30 cellular contexts compared by ENCODE assay signal in the genomic region with DNA sequence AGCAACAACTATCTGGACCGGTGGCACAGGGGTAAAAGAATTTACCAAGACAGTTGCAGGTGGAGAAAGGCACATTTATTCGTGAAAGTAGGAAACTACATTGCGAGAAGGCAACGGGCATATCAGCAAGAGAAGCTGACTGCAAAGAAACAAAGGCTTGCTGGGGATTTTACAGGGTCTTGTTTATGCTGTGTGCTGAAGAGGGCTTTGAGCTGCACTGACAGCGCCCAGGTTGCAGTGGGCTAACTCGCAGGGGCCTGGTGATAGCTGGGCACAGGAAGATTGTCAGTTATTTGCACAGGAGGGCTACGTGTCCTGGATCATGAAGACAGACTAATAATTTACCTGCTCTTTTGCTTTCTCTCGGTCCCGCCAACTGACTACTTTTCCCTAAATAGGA. TPM values are rescaled to one million over a fixed set of nuclear protein-coding genes. Genes with fewer than 3 reads are reported as not detected.
A peak's percentile ranks its signal among the peaks of the same experiment; 100 is the strongest.
DNase-seq lines count a peak whose midpoint lies in the region; ATAC-seq and TF ChIP-seq lines count a peak whose summit lies in the region.
"Had no signal": no experiment of that assay in that cellular context is flagged by ENCODE, and none has a peak within 500 bp of the region (broad histone marks: within the 10 kb centered on the region; RNA-seq: fewer than 3 reads in every experiment).

No MANE protein-coding gene starts in this region.

- TF ChIP-seq CTCF in mammary epithelial cell (conservative IDR thresholded peaks at IDR 0.05 in 1 of 2, IDR thresholded peaks at IDR 0.05 in 1 of 2; ENCODE audit: extremely low read depth in 1 of 2, insufficient read depth in 1 of 2, low read depth in 1 of 2, low read length in 2 of 2) (no peak), MCF 10A (IDR thresholded peaks at IDR 0.05; ENCODE audit: unreplicated experiment) (no peak), WTC11 (IDR thresholded peaks at IDR 0.05) (no peak), mesothelial cell of epicardium (IDR thresholded peaks at IDR 0.05; ENCODE audit: unreplicated experiment) (no peak), type B pancreatic cell (conservative IDR thresholded peaks at IDR 0.05) (no peak)

- H3K9me3 Mint-ChIP-seq in MCF 10A (ENCODE audit: unreplicated experiment) (no peaks in the 10 kb centered on the region), WTC11 (peaks cover 7% of the 10 kb centered on the region), mesothelial cell of epicardium (no peaks in the 10 kb centered on the region), type B pancreatic cell (peaks cover 7% of the 10 kb centered on the region)
- H3K9me3 Mint-ChIP-seq: activated B cell treated with CpG ODN at 0.5 μM for 24 hours; activated naive CD4-positive, alpha-beta T cell treated with anti-CD3 and anti-CD28 coated beads, Interleukin-2, amount 10 ng/mL, durations not matched to agents 7 days and 5 days; neural crest cell had no signal

- no peaks in the 10 kb centered on the region for H3K4me1 ChIP-seq in mammary epithelial cell (ENCODE audit: insufficient read depth, low read length)
- H3K4me1 ChIP-seq: lower lobe of right lung, testis had no signal

- no peak overlapping the region for H3K4me2 ChIP-seq in mammary epithelial cell (ENCODE audit: insufficient read depth, low read depth, low read length)

- H3K9me3 ChIP-seq in mammary epithelial cell (replicated peaks; ENCODE audit: insufficient read depth, low read length): no peaks in the 10 kb centered on the region
- H3K9me3 ChIP-seq: lower lobe of right lung, sigmoid colon, testis, uterus had no signal

- H3K4me3 Mint-ChIP-seq in MCF 10A (ENCODE audit: unreplicated experiment): no peak overlapping the region
- no peak overlapping the region for H3K4me3 Mint-ChIP-seq in WTC11
- peak overlapping the region; percentile 32 for H3K4me3 Mint-ChIP-seq in mesothelial cell of epicardium
- H3K4me3 Mint-ChIP-seq in type B pancreatic cell: peak overlapping the region; percentile 88
- H3K4me3 Mint-ChIP-seq: activated B cell treated with CpG ODN at 0.5 μM for 24 hours; activated naive CD4-positive, alpha-beta T cell treated with anti-CD3 and anti-CD28 coated beads, Interleukin-2, amount 10 ng/mL, durations not matched to agents 7 days and 5 days; neural crest cell had no signal

- no peak overlapping the region for H3K27ac ChIP-seq in mammary epithelial cell (ENCODE audit: insufficient read depth, low read depth, low read length)
- H3K27ac ChIP-seq: GM23248, lower lobe of right lung, sigmoid colon, testis, uterus had no signal

- H4K20me1 ChIP-seq in mammary epithelial cell (ENCODE audit: insufficient read depth, low read length): no peaks in the 10 kb centered on the region

- no peak overlapping the region for H3K4me3 ChIP-seq in mammary epithelial cell (replicated peaks in 1 of 3; ENCODE audit: insufficient read depth in 1 of 3, low read depth in 2 of 3, low read length in 3 of 3)
- H3K4me3 ChIP-seq: GM23248, lower lobe of right lung, sigmoid colon, testis, uterus had no signal

- in situ Hi-C loops in mammary epithelial cell (cut with MboI; ENCODE audit: low sequenced_read_pairs in 2 of 2): no loop called here

- WGBS in mammary epithelial cell (ENCODE audit: low coverage, missing lambda C conversion rate): 85% methylated on average over 7 of the region's 9 CpGs

- DNase-seq in mammary epithelial cell (no peak), MCF 10A (ENCODE audit: unreplicated experiment) (no peak), WTC11 (ENCODE audit: low spot score) (no peak), mesothelial cell of epicardium (ENCODE audit: low spot score in 2 of 2, unreplicated experiment in 2 of 2) (no peak), type B pancreatic cell (ENCODE audit: extremely low spot score, unreplicated experiment) (no peak)
- DNase-seq in stimulated activated CD4-positive, alpha-beta T cell treated with anti-CD3 and anti-CD28 coated beads, Interleukin-15, amount 100 ng/mL, for 24 hours: no peak
- no peak for DNase-seq in activated CD4-positive, alpha-beta T cell treated with anti-CD3 and anti-CD28 coated beads for 4 hours
- DNase-seq in stimulated activated naive CD4-positive, alpha-beta T cell treated with Interleukin-2 at 50 U/mL for 16 hours (lab: John Stamatoyannopoulos, UW): no peak
- DNase-seq: 8988T; activated B cell treated with CpG ODN at 0.5 μM for 24 hours; activated CD4-positive, alpha-beta T cell treated with anti-CD3 and anti-CD28 coated beads, Interleukin-2, amount 50 U/mL, for 4 hours; activated naive CD4-positive, alpha-beta T cell treated with anti-CD3 and anti-CD28 coated beads, Interleukin-2, amount 10 ng/mL, durations not matched to agents 7 days and 5 days; DMS 273 treated with DMSO at 0.1 percent for 48 hours; EL; glutamatergic neuron; GM23248; kidney; lower lobe of right lung; NCI-H1417 treated with DMSO at 0.1 percent for 48 hours; NCI-H524; NK-92 treated with Interleukin-12 subunit alpha and Interleukin-12 subunit beta, amount 100 ng/mL, for 24 hours; SIG-M5; sigmoid colon; stimulated activated naive CD8-positive, alpha-beta T cell treated with anti-CD3 and anti-CD28 coated beads, Interleukin-15, Interleukin-2, amounts not matched to agents 100 U/mL and 50 U/mL, for 24 hours; T1000; testis; uterus had no signal

- no peaks in the 10 kb centered on the region for H3K79me2 ChIP-seq in mammary epithelial cell (ENCODE audit: insufficient read depth, low read length)

- H3K36me3 Mint-ChIP-seq in MCF 10A (ENCODE audit: insufficient read depth, unreplicated experiment) (peaks cover 14% of the 10 kb centered on the region), WTC11 (no peaks in the 10 kb centered on the region), mesothelial cell of epicardium (peaks cover 20% of the 10 kb centered on the region), type B pancreatic cell (peaks cover 12% of the 10 kb centered on the region)
- H3K36me3 Mint-ChIP-seq: activated naive CD4-positive, alpha-beta T cell treated with anti-CD3 and anti-CD28 coated beads, Interleukin-2, amount 10 ng/mL, durations not matched to agents 7 days and 5 days had no signal

- H2AFZ ChIP-seq in mammary epithelial cell (ENCODE audit: low read depth, low read length): peak overlapping the region; percentile 28
- H2AFZ ChIP-seq: GM23248 had no signal

- POLR2A ChIA-PET in MCF 10A (lab: Yijun Ruan, JAX): interaction anchor here (2.6 kb wide), 1 partner anchor 11 kb away, joined by 13 read pairs; a partner anchor contains a TSS
- POLR2A ChIA-PET in WTC11 (lab: Charles Lee): interaction anchor here (0.7 to 2.2 kb wide), 2 partner anchors 11 to 15 kb away, joined by 3 to 6 read pairs; no protein-coding TSS in a partner anchor

- H3K27me3 Mint-ChIP-seq in MCF 10A (ENCODE audit: insufficient read depth, unreplicated experiment) (no peaks in the 10 kb centered on the region), WTC11 (ENCODE audit: low read depth) (no peaks in the 10 kb centered on the region; the same call in 1 of the 2 replicates), mesothelial cell of epicardium (ENCODE audit: low read depth) (no peaks in the 10 kb centered on the region), type B pancreatic cell (peaks cover 3% of the 10 kb centered on the region)

- H3K27ac Mint-ChIP-seq in MCF 10A (ENCODE audit: low read depth, unreplicated experiment) (no peak overlapping the region), WTC11 (peak overlapping the region; percentile 58), mesothelial cell of epicardium (peak overlapping the region; percentile 81), type B pancreatic cell (peak overlapping the region; percentile 97)
- H3K27ac Mint-ChIP-seq: activated B cell treated with CpG ODN at 0.5 μM for 24 hours; activated naive CD4-positive, alpha-beta T cell treated with anti-CD3 and anti-CD28 coated beads, Interleukin-2, amount 10 ng/mL, durations not matched to agents 7 days and 5 days had no signal

- no peak overlapping the region for H3K9ac ChIP-seq in mammary epithelial cell (ENCODE audit: insufficient read depth, low read length)
- H3K9ac ChIP-seq: GM23248 had no signal

- H3K27me3 ChIP-seq in mammary epithelial cell (ENCODE audit: insufficient read depth, low read length): no peaks in the 10 kb centered on the region
- H3K27me3 ChIP-seq: sigmoid colon, testis, uterus had no signal

- CTCF ChIA-PET in mammary epithelial cell (lab: Charles Lee; ENCODE audit: low non-redundant PET) (interaction anchor here (0.7 kb wide), 1 partner anchor 41 kb away, joined by 4 read pairs; no protein-coding TSS in a partner anchor), MCF 10A (lab: Yijun Ruan, JAX) (interaction anchor here (0.7 to 1.3 kb wide), 2 partner anchors 9 to 58 kb away, joined by 3 to 4 read pairs; no protein-coding TSS in a partner anchor), WTC11 (lab: Charles Lee) (interaction anchor here (0.9 to 3.2 kb wide), 10 partner anchors 9 to 112 kb away, joined by 3 to 19 read pairs (median 4); a partner anchor contains a TSS)

- no TSS peak for BruUV-seq in mammary epithelial cell (replicated peaks; lab: Mats Ljungman, UMichigan)
- BruUV-seq in MCF 10A (replicated peaks; lab: Mats Ljungman, UMichigan): no TSS peak

- ATAC-seq in WTC11: no peak
- ATAC-seq: Panc1; stimulated activated naive CD8-positive, alpha-beta T cell treated with anti-CD3 and anti-CD28 coated beads, Interleukin-15, Interleukin-2, amounts not matched to agents 100 U/mL and 50 U/mL, for 24 hours had no signal

- H3K36me3 ChIP-seq in mammary epithelial cell (ENCODE audit: insufficient read depth, low read length): no peaks in the 10 kb centered on the region
- H3K36me3 ChIP-seq: uterus had no signal

- dilution Hi-C loops in mammary epithelial cell (cut with HindIII; ENCODE audit: low sequenced_read_pairs): no loop called here

- intact Hi-C loops in mammary epithelial cell (cut with micrococcal nuclease) (no loop called here), MCF 10A (cut with micrococcal nuclease) (no loop called here)

- H3K4me1 Mint-ChIP-seq in MCF 10A (ENCODE audit: insufficient read depth, unreplicated experiment) (no peaks in the 10 kb centered on the region), WTC11 (peaks cover 40% of the 10 kb centered on the region), mesothelial cell of epicardium (peaks cover 27% of the 10 kb centered on the region), type B pancreatic cell (ENCODE audit: unreplicated experiment) (peaks cover 26% of the 10 kb centered on the region)
- H3K4me1 Mint-ChIP-seq: activated B cell treated with CpG ODN at 0.5 μM for 24 hours; activated naive CD4-positive, alpha-beta T cell treated with anti-CD3 and anti-CD28 coated beads, Interleukin-2, amount 10 ng/mL, durations not matched to agents 7 days and 5 days had no signal

RNA-seq across cellular contexts. Expression of a gene that starts 10.7 kb away (rescaled TPM):
- 1 to 10 TPM; 2.8 to 6.0 TPM for total RNA-seq in mammary epithelial cell
- 4.4 TPM for polyA plus RNA-seq in mammary epithelial cell
- 1.6 TPM for polyA minus RNA-seq in mammary epithelial cell
- 6.5 and 8.2 TPM in 2 replicates for total RNA-seq in MCF 10A (2022)
- 1.4 to 1.8 TPM (median 1.5 TPM) in 3 replicates for total RNA-seq in WTC11 (2021)
- total RNA-seq in mesothelial cell of epicardium: 9.1 to 9.3 TPM (median 9.2 TPM) in 3 replicates
- 8.8 and 22.6 TPM in 2 replicates for total RNA-seq in type B pancreatic cell (ENCODE audit: low replicate concordance)
- total RNA-seq: activated B cell treated with CpG ODN at 0.5 μM for 24 hours had no signal

RNA-seq across cellular contexts. Expression of a gene that starts 24.8 kb away (rescaled TPM):
- 1 to 10 TPM; 1.5 to 1.6 TPM for total RNA-seq in mammary epithelial cell
- 0.44 TPM for polyA plus RNA-seq in mammary epithelial cell
- polyA minus RNA-seq in mammary epithelial cell: not detected
- 0.79 and 1.3 TPM in 2 replicates for total RNA-seq in MCF 10A (2022)
- total RNA-seq in WTC11 (2021): 11.3 to 14.6 TPM (median 12.0 TPM) in 3 replicates
- 12.2 to 16.1 TPM (median 13.6 TPM) in 3 replicates for total RNA-seq in mesothelial cell of epicardium
- total RNA-seq in type B pancreatic cell (ENCODE audit: low replicate concordance): 9.3 and 9.9 TPM in 2 replicates
- total RNA-seq: activated B cell treated with CpG ODN at 0.5 μM for 24 hours, M059J had no signal

Comparison
In these comparisons a context has a peak if more than half of its experiments do, and no peak if none do; other contexts are left out.
1. H3K4me3 Mint-ChIP-seq: peak in mesothelial cell of epicardium (single experiment) and type B pancreatic cell (single experiment); none in MCF 10A (single experiment) and WTC11 (single experiment).